23 cellular contexts compared by ENCODE assay signal in genomic region chr22:26798433-26799065, GRCh38.
"Had no signal": no experiment of that assay in that cellular context is flagged by ENCODE, and none has a peak within 500 bp of the region (broad histone marks: within the 10 kb centered on the region; RNA-seq: fewer than 3 reads in every experiment).

No MANE protein-coding gene starts in this region.

- H3K27me3 Mint-ChIP-seq: activated naive CD8-positive, alpha-beta T cell treated with anti-CD3 and anti-CD28 coated beads, Interleukin-2, amount 10 ng/mL, durations not matched to agents 7 days and 5 days; natural killer cell treated with Interleukin-12 subunit alpha and Interleukin-12 subunit beta and Interleukin-15 and Interleukin-18, amount 100 ng/mL, for 72 hours had no signal

- H3K27ac ChIP-seq: ascending aorta, cardiac muscle cell, coronary artery, dorsolateral prefrontal cortex, lower lobe of right lung, neutrophil, right lobe of liver, testis had no signal

- ATAC-seq: activated CD4-positive, CD25-positive, alpha-beta regulatory T cell treated with anti-CD3 and anti-CD28 coated beads, Interleukin-2, amount 50 U/mL, for 24 hours; left lobe of liver; lower lobe of right lung; natural killer cell treated with Interleukin-12 subunit alpha and Interleukin-12 subunit beta and Interleukin-15 and Interleukin-18, amount 100 ng/mL, for 72 hours; right lobe of liver had no signal

- H3K4me3 ChIP-seq: ascending aorta, cardiac muscle cell, coronary artery, dorsolateral prefrontal cortex, lower lobe of right lung, right lobe of liver, testis had no signal

- H3K36me3 ChIP-seq: ascending aorta, cardiac muscle cell, lower lobe of right lung, neutrophil, right lobe of liver had no signal

- H3K27me3 ChIP-seq: ascending aorta, cardiac muscle cell, dorsolateral prefrontal cortex, neutrophil, right lobe of liver, testis had no signal

- H3K36me3 Mint-ChIP-seq: activated naive CD8-positive, alpha-beta T cell treated with anti-CD3 and anti-CD28 coated beads, Interleukin-2, amount 10 ng/mL, durations not matched to agents 7 days and 5 days had no signal

- H3K9me3 ChIP-seq: ascending aorta, lower lobe of right lung, neutrophil, right lobe of liver, testis had no signal

- H3K27ac Mint-ChIP-seq: activated naive CD8-positive, alpha-beta T cell treated with anti-CD3 and anti-CD28 coated beads, Interleukin-2, amount 10 ng/mL, durations not matched to agents 7 days and 5 days; natural killer cell treated with Interleukin-12 subunit alpha and Interleukin-12 subunit beta and Interleukin-15 and Interleukin-18, amount 100 ng/mL, for 72 hours had no signal

- H3K4me1 Mint-ChIP-seq: activated naive CD8-positive, alpha-beta T cell treated with anti-CD3 and anti-CD28 coated beads, Interleukin-2, amount 10 ng/mL, durations not matched to agents 7 days and 5 days had no signal

- H3K4me1 ChIP-seq: ascending aorta, lower lobe of right lung, right lobe of liver, testis had no signal

- H3K4me3 Mint-ChIP-seq: activated naive CD4-positive, alpha-beta T cell treated with anti-CD3 and anti-CD28 coated beads for 36 hours; activated naive CD8-positive, alpha-beta T cell treated with anti-CD3 and anti-CD28 coated beads, Interleukin-2, amount 10 ng/mL, durations not matched to agents 7 days and 5 days; brain; natural killer cell treated with Interleukin-12 subunit alpha and Interleukin-12 subunit beta and Interleukin-15 and Interleukin-18, amount 100 ng/mL, for 72 hours had no signal

- H3K9me3 Mint-ChIP-seq: activated naive CD8-positive, alpha-beta T cell treated with anti-CD3 and anti-CD28 coated beads, Interleukin-2, amount 10 ng/mL, durations not matched to agents 7 days and 5 days; natural killer cell treated with Interleukin-12 subunit alpha and Interleukin-12 subunit beta and Interleukin-15 and Interleukin-18, amount 100 ng/mL, for 72 hours had no signal

- DNase-seq: activated CD8-positive, alpha-beta memory T cell treated with anti-CD3 and anti-CD28 coated beads for 24 hours; activated effector memory CD4-positive, alpha-beta T cell treated with Interleukin-2 at 50 U/mL for 16 hours; activated naive CD8-positive, alpha-beta T cell treated with anti-CD3 and anti-CD28 coated beads, Interleukin-2, amount 10 ng/mL, durations not matched to agents 7 days and 5 days; cerebellar nuclear complex; dorsolateral prefrontal cortex; effector memory CD4-positive, alpha-beta T cell; head of caudate nucleus; hypothalamus; lower lobe of right lung; right lobe of liver; stimulated activated CD4-positive, alpha-beta T cell treated with anti-CD3 and anti-CD28 coated beads, Interleukin-2, amount 100 ng/mL, for 48 hours; stimulated activated naive CD4-positive, alpha-beta T cell treated with Interleukin-2 at 50 U/mL for 16 hours; testis; trophoblast cell had no signal
